ENCODE assay signal across 22 cellular contexts in genomic region chr1:218846166-218846565, GRCh38.
"Had no signal": no experiment of that assay in that cellular context is flagged by ENCODE, and none has a peak within 500 bp of the region (broad histone marks: within the 10 kb centered on the region; RNA-seq: fewer than 3 reads in every experiment).

No MANE protein-coding gene starts in this region.

- H3K36me3 Mint-ChIP-seq: memory B cell; natural killer cell treated with Interleukin-12 subunit alpha and Interleukin-12 subunit beta and Interleukin-15 and Interleukin-18, amount 100 ng/mL, for 72 hours; stimulated activated naive B cell treated with anti-CD40 and anti-IgM and Interleukin-4, amounts not matched to agents 10 μg/mL and 1 μg/mL and 100 μg/mL, for 72 hours had no signal

- H3K27me3 ChIP-seq: ascending aorta, hepatocyte, left lung, tibial artery had no signal

- H3K4me3 ChIP-seq: ascending aorta, hepatocyte, left lung, skin epidermis, tibial artery had no signal

- ATAC-seq: activated naive CD8-positive, alpha-beta T cell treated with anti-CD3 and anti-CD28 coated beads, Interleukin-2, amount 50 U/mL, for 24 hours; effector memory CD8-positive, alpha-beta T cell; left lung; natural killer cell treated with Interleukin-12 subunit alpha and Interleukin-12 subunit beta and Interleukin-15 and Interleukin-18, amount 100 ng/mL, for 72 hours; stimulated activated naive B cell treated with anti-CD40 and anti-IgM and Interleukin-4, amounts not matched to agents 10 μg/mL and 1 μg/mL and 100 μg/mL, for 72 hours had no signal

- H3K27ac Mint-ChIP-seq: activated naive CD4-positive, alpha-beta T cell treated with anti-CD3 and anti-CD28 coated beads for 36 hours; activated naive CD8-positive, alpha-beta T cell treated with anti-CD3 and anti-CD28 coated beads, Interleukin-2, amount 50 U/mL, for 24 hours; activated T-helper 2 cell treated with anti-CD3 and anti-CD28 coated beads, Interferon-gamma antibody, Interleukin-2, Interleukin-4, amounts not matched to agents 10 μg/mL and 5 μg/mL and 100 μg/mL, durations not matched to agents 14 hours and 24 hours and 36 hours; dendritic cell treated with granulocyte-macrophage colony-stimulating factor and Interleukin-4, amounts not matched to agents 40 ng/mL and 50 ng/mL, for 4 days; effector memory CD8-positive, alpha-beta T cell; memory B cell; natural killer cell treated with Interleukin-12 subunit alpha and Interleukin-12 subunit beta and Interleukin-15 and Interleukin-18, amount 100 ng/mL, for 72 hours; stimulated activated naive B cell treated with anti-CD40 and anti-IgM and Interleukin-4, amounts not matched to agents 10 μg/mL and 1 μg/mL and 100 μg/mL, for 72 hours had no signal

- H2AFZ ChIP-seq: hepatocyte had no signal

- DNase-seq: activated CD4-positive, alpha-beta T cell treated with anti-CD3 and anti-CD28 coated beads, Interleukin-2, amount 50 U/mL, for 4 hours; activated CD4-positive, CD25-positive, alpha-beta regulatory T cell treated with anti-CD3 and anti-CD28 coated beads, Interleukin-2, amount 50 U/mL, for 72 hours; activated naive CD4-positive, alpha-beta T cell treated with anti-CD3 and anti-CD28 coated beads for 36 hours; activated naive CD8-positive, alpha-beta T cell treated with anti-CD3 and anti-CD28 coated beads, Interleukin-2, amount 50 U/mL, for 24 hours; effector memory CD8-positive, alpha-beta T cell; left lung; posterior cingulate gyrus; stimulated activated CD4-positive, alpha-beta T cell treated with anti-CD3 and anti-CD28 coated beads, Interleukin-15, amount 100 ng/mL, for 24 hours; stimulated activated CD4-positive, alpha-beta T cell treated with anti-CD3 and anti-CD28 coated beads, Interleukin-4, amount 100 ng/mL, for 1 hour; stimulated activated naive B cell treated with anti-CD40 and anti-IgM and Interleukin-4, amounts not matched to agents 10 μg/mL and 1 μg/mL and 100 μg/mL, for 72 hours; tibial artery had no signal

- H3K4me1 Mint-ChIP-seq: activated naive CD8-positive, alpha-beta T cell treated with anti-CD3 and anti-CD28 coated beads, Interleukin-2, amount 50 U/mL, for 24 hours; memory B cell; stimulated activated naive B cell treated with anti-CD40 and anti-IgM and Interleukin-4, amounts not matched to agents 10 μg/mL and 1 μg/mL and 100 μg/mL, for 72 hours had no signal

- H3K36me3 ChIP-seq: ascending aorta, left lung, tibial artery had no signal

- H3K27me3 Mint-ChIP-seq: activated naive CD8-positive, alpha-beta T cell treated with anti-CD3 and anti-CD28 coated beads, Interleukin-2, amount 50 U/mL, for 24 hours; effector memory CD8-positive, alpha-beta T cell; memory B cell; natural killer cell treated with Interleukin-12 subunit alpha and Interleukin-12 subunit beta and Interleukin-15 and Interleukin-18, amount 100 ng/mL, for 72 hours; stimulated activated naive B cell treated with anti-CD40 and anti-IgM and Interleukin-4, amounts not matched to agents 10 μg/mL and 1 μg/mL and 100 μg/mL, for 72 hours had no signal

- H3K9me3 ChIP-seq: ascending aorta, tibial artery had no signal

- H3K4me1 ChIP-seq: ascending aorta, left lung, tibial artery had no signal

- FAIRE-seq: bronchial epithelial cell, keratinocyte, urothelium cell line had no signal

- H3K79me2 ChIP-seq: hepatocyte had no signal

- H3K4me3 Mint-ChIP-seq: activated naive CD4-positive, alpha-beta T cell treated with anti-CD3 and anti-CD28 coated beads for 36 hours; activated naive CD8-positive, alpha-beta T cell treated with anti-CD3 and anti-CD28 coated beads, Interleukin-2, amount 50 U/mL, for 24 hours; dendritic cell treated with granulocyte-macrophage colony-stimulating factor and Interleukin-4, amounts not matched to agents 40 ng/mL and 50 ng/mL, for 4 days; effector memory CD8-positive, alpha-beta T cell; memory B cell; natural killer cell treated with Interleukin-12 subunit alpha and Interleukin-12 subunit beta and Interleukin-15 and Interleukin-18, amount 100 ng/mL, for 72 hours; stimulated activated naive B cell treated with anti-CD40 and anti-IgM and Interleukin-4, amounts not matched to agents 10 μg/mL and 1 μg/mL and 100 μg/mL, for 72 hours had no signal

- H3K4me2 ChIP-seq: hepatocyte had no signal

- H3K27ac ChIP-seq: ascending aorta, epithelial cell of prostate, hepatocyte, left lung, tibial artery had no signal
